ENCODE assay signal across 16 cellular contexts in the genomic region with DNA sequence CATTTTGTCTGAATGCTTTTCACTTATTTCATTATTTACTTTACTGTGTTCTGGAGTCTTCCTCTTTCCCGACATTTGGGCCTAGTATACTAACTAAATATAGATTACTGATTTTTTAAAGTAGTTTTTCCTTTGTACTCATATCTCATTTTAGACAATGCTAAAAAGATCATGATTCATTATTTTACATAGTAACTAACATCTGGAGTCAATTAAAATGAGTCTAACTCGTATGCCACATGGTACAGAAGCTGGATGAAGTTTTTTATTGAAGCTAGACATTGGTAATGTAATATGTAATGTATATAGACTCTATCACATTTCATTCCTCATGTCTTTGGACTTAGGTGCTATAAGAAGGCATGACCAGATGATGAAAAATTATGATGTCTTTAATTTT.
"Had no signal": no experiment of that assay in that cellular context is flagged by ENCODE, and none has a peak within 500 bp of the region (broad histone marks: within the 10 kb centered on the region; RNA-seq: fewer than 3 reads in every experiment).

No MANE protein-coding gene starts in this region.

- H3K4me3 ChIP-seq: cardiac muscle cell, gastrocnemius medialis, heart left ventricle, lower lobe of right lung, psoas muscle, right lobe of liver, stomach, testis, upper lobe of left lung had no signal

- H3K9me3 ChIP-seq: gastrocnemius medialis, heart left ventricle, lower lobe of right lung, psoas muscle, right lobe of liver, stomach, testis, upper lobe of left lung had no signal

- H3K36me3 ChIP-seq: cardiac muscle cell, gastrocnemius medialis, heart left ventricle, lower lobe of right lung, right lobe of liver, stomach, upper lobe of left lung had no signal

- H3K9me3 Mint-ChIP-seq: nephron had no signal

- DNase-seq: activated CD4-positive, CD25-positive, alpha-beta regulatory T cell treated with anti-CD3 and anti-CD28 coated beads, Interleukin-2, amount 50 U/mL, for 72 hours; activated naive CD4-positive, alpha-beta T cell treated with Interleukin-2 at 50 U/mL for 16 hours; erythroblast; gastrocnemius medialis; heart left ventricle; left colon; lower lobe of right lung; nucleus accumbens; psoas muscle; right lobe of liver; stomach; testis; upper lobe of left lung had no signal

- H3K4me1 ChIP-seq: gastrocnemius medialis, heart left ventricle, lower lobe of right lung, psoas muscle, right lobe of liver, stomach, testis, upper lobe of left lung had no signal

- H3K27ac ChIP-seq: cardiac muscle cell, gastrocnemius medialis, heart left ventricle, lower lobe of right lung, psoas muscle, right lobe of liver, stomach, testis, upper lobe of left lung had no signal

- H3K27me3 ChIP-seq: cardiac muscle cell, gastrocnemius medialis, heart left ventricle, right lobe of liver, stomach, testis, upper lobe of left lung had no signal

- ATAC-seq: activated T-helper 17 cell treated with anti-CD3 and anti-CD28 coated beads, Interleukin-2, amount 50 U/mL, for 72 hours; gastrocnemius medialis; heart left ventricle; left colon; lower lobe of right lung; psoas muscle; right lobe of liver had no signal

- H3K27me3 Mint-ChIP-seq: activated T-helper 17 cell treated with anti-CD3 and anti-CD28 coated beads, Interleukin-2, amount 50 U/mL, for 72 hours had no signal

- H3K4me1 Mint-ChIP-seq: activated T-helper 17 cell treated with anti-CD3 and anti-CD28 coated beads, Interleukin-2, amount 50 U/mL, for 72 hours; nephron had no signal

- H3K27ac Mint-ChIP-seq: activated T-helper 17 cell treated with anti-CD3 and anti-CD28 coated beads, Interleukin-2, amount 50 U/mL, for 72 hours; nephron had no signal

- H3K4me3 Mint-ChIP-seq: activated T-helper 17 cell treated with anti-CD3 and anti-CD28 coated beads, Interleukin-2, amount 50 U/mL, for 72 hours; nephron had no signal
